Comparison of ENCODE assay signal across 1 cellular context in the genomic region with DNA sequence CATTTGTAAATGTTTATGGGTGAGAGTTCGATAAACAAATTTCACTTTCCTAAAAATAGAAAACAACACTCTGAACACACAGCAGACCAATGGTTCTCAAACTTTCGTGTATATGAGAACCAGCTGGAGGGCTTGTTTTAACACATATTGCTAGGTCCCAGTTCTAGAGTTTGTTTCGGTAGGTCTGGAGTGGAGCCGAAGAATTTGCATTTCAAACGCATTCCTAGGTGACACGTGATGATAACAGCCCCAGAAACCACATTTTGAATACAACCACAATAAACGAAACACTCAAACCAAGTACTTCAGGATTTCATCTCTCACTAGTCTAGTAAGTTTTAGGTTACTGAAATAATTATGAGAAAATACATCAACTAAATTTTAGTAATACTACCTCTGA.
TF ChIP-seq lines count a peak whose summit lies in the region.

No MANE protein-coding gene starts in this region.

TF ChIP-seq in GM12878, 131 proteins besides CTCF, POLR2A, EP300 and RAD21:
- TF ChIP-seq SREBF2 (IDR thresholded peaks at IDR 0.05; ENCODE audit: low read length): no peak
- TF ChIP-seq BHLHE40 (IDR thresholded peaks at IDR 0.05; ENCODE audit: borderline replicate concordance in 1 of 2, low read depth in 2 of 2, low read length in 1 of 2): peak in 1 of 2 experiments; percentile 31; a peak in 1 of 4 replicates
- peak; percentile 73 for TF ChIP-seq RUNX3 (IDR thresholded peaks at IDR 0.05; ENCODE audit: low read length)
